Comparison of ENCODE assay signal across 1 cellular context in genomic region chr3:124700880-124701684, GRCh38.
TF ChIP-seq lines count a peak whose summit lies in the region.

No MANE protein-coding gene starts in this region.

TF ChIP-seq in HepG2, 621 proteins besides CTCF, POLR2A, EP300 and RAD21 (continues in another document):
- TF ChIP-seq ZNF160 (CRISPR knock-in tag; IDR thresholded peaks at IDR 0.05), result 0 out of 2 replicates have a peak, but pooled peaks have one; percentile 51
- peak; percentile 61; the same call in 1 of the 2 replicates for TF ChIP-seq KDM4B (CRISPR knock-in tag; IDR thresholded peaks at IDR 0.05)
- TF ChIP-seq CCAR2 (optimal IDR thresholded peaks at IDR 0.05; ENCODE audit: low read depth, low read length), result no peak
- peak; percentile 79 for TF ChIP-seq YEATS4 (CRISPR knock-in tag; IDR thresholded peaks at IDR 0.05; ENCODE audit: borderline replicate concordance)
- TF ChIP-seq CERS6 (CRISPR knock-in tag; IDR thresholded peaks at IDR 0.05), result no peak
- TF ChIP-seq ZNF569 (CRISPR knock-in tag; IDR thresholded peaks at IDR 0.05; ENCODE audit: borderline replicate concordance), result no peak
- TF ChIP-seq DR1 (CRISPR knock-in tag; IDR thresholded peaks at IDR 0.05), result no peak
- TF ChIP-seq, protein P1, sequence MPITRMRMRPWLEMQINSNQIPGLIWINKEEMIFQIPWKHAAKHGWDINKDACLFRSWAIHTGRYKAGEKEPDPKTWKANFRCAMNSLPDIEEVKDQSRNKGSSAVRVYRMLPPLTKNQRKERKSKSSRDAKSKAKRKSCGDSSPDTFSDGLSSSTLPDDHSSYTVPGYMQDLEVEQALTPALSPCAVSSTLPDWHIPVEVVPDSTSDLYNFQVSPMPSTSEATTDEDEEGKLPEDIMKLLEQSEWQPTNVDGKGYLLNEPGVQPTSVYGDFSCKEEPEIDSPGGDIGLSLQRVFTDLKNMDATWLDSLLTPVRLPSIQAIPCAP (CRISPR knock-in tag; IDR thresholded peaks at IDR 0.05; ENCODE audit: low read depth), result no peak
- TF ChIP-seq RBM22 (optimal IDR thresholded peaks at IDR 0.05; ENCODE audit: low read length), result no peak
- TF ChIP-seq MIER2 (CRISPR knock-in tag; IDR thresholded peaks at IDR 0.05), result peak; percentile 64; the same call in 1 of the 2 replicates
- TF ChIP-seq CSRNP2 (CRISPR knock-in tag; conservative IDR thresholded peaks at IDR 0.05; ENCODE audit: low read depth), result no peak
- TF ChIP-seq ZNF784 (CRISPR knock-in tag; IDR thresholded peaks at IDR 0.05; ENCODE audit: borderline replicate concordance), result peak; percentile 83; the same call in 1 of the 2 replicates
- TF ChIP-seq, protein P2, sequence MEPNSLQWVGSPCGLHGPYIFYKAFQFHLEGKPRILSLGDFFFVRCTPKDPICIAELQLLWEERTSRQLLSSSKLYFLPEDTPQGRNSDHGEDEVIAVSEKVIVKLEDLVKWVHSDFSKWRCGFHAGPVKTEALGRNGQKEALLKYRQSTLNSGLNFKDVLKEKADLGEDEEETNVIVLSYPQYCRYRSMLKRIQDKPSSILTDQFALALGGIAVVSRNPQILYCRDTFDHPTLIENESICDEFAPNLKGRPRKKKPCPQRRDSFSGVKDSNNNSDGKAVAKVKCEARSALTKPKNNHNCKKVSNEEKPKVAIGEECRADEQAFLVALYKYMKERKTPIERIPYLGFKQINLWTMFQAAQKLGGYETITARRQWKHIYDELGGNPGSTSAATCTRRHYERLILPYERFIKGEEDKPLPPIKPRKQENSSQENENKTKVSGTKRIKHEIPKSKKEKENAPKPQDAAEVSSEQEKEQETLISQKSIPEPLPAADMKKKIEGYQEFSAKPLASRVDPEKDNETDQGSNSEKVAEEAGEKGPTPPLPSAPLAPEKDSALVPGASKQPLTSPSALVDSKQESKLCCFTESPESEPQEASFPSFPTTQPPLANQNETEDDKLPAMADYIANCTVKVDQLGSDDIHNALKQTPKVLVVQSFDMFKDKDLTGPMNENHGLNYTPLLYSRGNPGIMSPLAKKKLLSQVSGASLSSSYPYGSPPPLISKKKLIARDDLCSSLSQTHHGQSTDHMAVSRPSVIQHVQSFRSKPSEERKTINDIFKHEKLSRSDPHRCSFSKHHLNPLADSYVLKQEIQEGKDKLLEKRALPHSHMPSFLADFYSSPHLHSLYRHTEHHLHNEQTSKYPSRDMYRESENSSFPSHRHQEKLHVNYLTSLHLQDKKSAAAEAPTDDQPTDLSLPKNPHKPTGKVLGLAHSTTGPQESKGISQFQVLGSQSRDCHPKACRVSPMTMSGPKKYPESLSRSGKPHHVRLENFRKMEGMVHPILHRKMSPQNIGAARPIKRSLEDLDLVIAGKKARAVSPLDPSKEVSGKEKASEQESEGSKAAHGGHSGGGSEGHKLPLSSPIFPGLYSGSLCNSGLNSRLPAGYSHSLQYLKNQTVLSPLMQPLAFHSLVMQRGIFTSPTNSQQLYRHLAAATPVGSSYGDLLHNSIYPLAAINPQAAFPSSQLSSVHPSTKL (CRISPR knock-in tag; IDR thresholded peaks at IDR 0.05), result peak; percentile 98
- TF ChIP-seq ZNF180 (CRISPR knock-in tag; IDR thresholded peaks at IDR 0.05; ENCODE audit: borderline replicate concordance, low read depth), result no peak
- TF ChIP-seq REPIN1 (CRISPR knock-in tag; IDR thresholded peaks at IDR 0.05; ENCODE audit: borderline replicate concordance, low read depth), result no peak
- TF ChIP-seq ZNF260 (CRISPR knock-in tag; IDR thresholded peaks at IDR 0.05; ENCODE audit: borderline replicate concordance, low read depth), result no peak
- TF ChIP-seq ZNF598 (CRISPR knock-in tag; IDR thresholded peaks at IDR 0.05; ENCODE audit: borderline replicate concordance), result peak; percentile 56; the same call in 1 of the 2 replicates
- TF ChIP-seq ZNF713 (CRISPR knock-in tag; IDR thresholded peaks at IDR 0.05), result no peak
- no peak for TF ChIP-seq POLR2AphosphoS2 (IDR thresholded peaks at IDR 0.05; ENCODE audit: low read depth, low read length)
- no peak for TF ChIP-seq NONO (IDR thresholded peaks at IDR 0.05)
- peak; percentile 85 for TF ChIP-seq NONO (CRISPR knock-in tag; conservative IDR thresholded peaks at IDR 0.05)
- peak; percentile 84 for TF ChIP-seq CREB1 (IDR thresholded peaks at IDR 0.05)
- peak; percentile 89 for TF ChIP-seq CREB1 (CRISPR knock-in tag; IDR thresholded peaks at IDR 0.05)
- TF ChIP-seq DPF2 (CRISPR knock-in tag; IDR thresholded peaks at IDR 0.05; ENCODE audit: borderline replicate concordance, low read depth), result peak; percentile 96
- no peak for TF ChIP-seq KDM5A (IDR thresholded peaks at IDR 0.05; ENCODE audit: borderline replicate concordance, low read length)
- no peak for TF ChIP-seq ZNF326 (CRISPR knock-in tag; IDR thresholded peaks at IDR 0.05; ENCODE audit: borderline replicate concordance)
- no peak for TF ChIP-seq SMC3 (IDR thresholded peaks at IDR 0.05; ENCODE audit: low read length)
- no peak for TF ChIP-seq GZF1 (CRISPR knock-in tag; IDR thresholded peaks at IDR 0.05)
- no peak for TF ChIP-seq MAF1 (CRISPR knock-in tag; IDR thresholded peaks at IDR 0.05; ENCODE audit: borderline replicate concordance)
- no peak for TF ChIP-seq ZMAT3 (CRISPR knock-in tag; conservative IDR thresholded peaks at IDR 0.05)
- TF ChIP-seq HNRNPL (IDR thresholded peaks at IDR 0.05; ENCODE audit: low read depth, low read length), result no peak
- peak; percentile 36; the same call in 1 of the 2 replicates for TF ChIP-seq FOXP1 (IDR thresholded peaks at IDR 0.05)
- TF ChIP-seq FOXP1 (CRISPR knock-in tag; IDR thresholded peaks at IDR 0.05), result peak; percentile 90
- peak; percentile 65; the same call in 1 of the 2 replicates for TF ChIP-seq TBX3 (IDR thresholded peaks at IDR 0.05; ENCODE audit: borderline replicate concordance)
- peak; percentile 74; the same call in 1 of the 2 replicates for TF ChIP-seq ZMYM3 (CRISPR knock-in tag; IDR thresholded peaks at IDR 0.05)
- peak; percentile 91 for TF ChIP-seq SOX5 (CRISPR knock-in tag; IDR thresholded peaks at IDR 0.05; ENCODE audit: borderline replicate concordance)
- TF ChIP-seq RBM39 (IDR thresholded peaks at IDR 0.05; ENCODE audit: low read depth, low read length, poor library complexity, severe bottlenecking), result no peak
- peak; percentile 84; the same call in 1 of the 2 replicates for TF ChIP-seq ZNF691 (CRISPR knock-in tag; IDR thresholded peaks at IDR 0.05; ENCODE audit: borderline replicate concordance, low read depth)
- TF ChIP-seq SP5 (CRISPR knock-in tag; IDR thresholded peaks at IDR 0.05; ENCODE audit: borderline replicate concordance, low read depth), result peak; percentile 70
- peak; percentile 100 for TF ChIP-seq SALL1 (CRISPR knock-in tag; IDR thresholded peaks at IDR 0.05)
- no peak for TF ChIP-seq ZNF446 (CRISPR knock-in tag; IDR thresholded peaks at IDR 0.05)
- TF ChIP-seq ZNF121 (CRISPR knock-in tag; IDR thresholded peaks at IDR 0.05), result 0 out of 2 replicates have a peak, but pooled peaks have one; percentile 20
- TF ChIP-seq, protein P3, sequence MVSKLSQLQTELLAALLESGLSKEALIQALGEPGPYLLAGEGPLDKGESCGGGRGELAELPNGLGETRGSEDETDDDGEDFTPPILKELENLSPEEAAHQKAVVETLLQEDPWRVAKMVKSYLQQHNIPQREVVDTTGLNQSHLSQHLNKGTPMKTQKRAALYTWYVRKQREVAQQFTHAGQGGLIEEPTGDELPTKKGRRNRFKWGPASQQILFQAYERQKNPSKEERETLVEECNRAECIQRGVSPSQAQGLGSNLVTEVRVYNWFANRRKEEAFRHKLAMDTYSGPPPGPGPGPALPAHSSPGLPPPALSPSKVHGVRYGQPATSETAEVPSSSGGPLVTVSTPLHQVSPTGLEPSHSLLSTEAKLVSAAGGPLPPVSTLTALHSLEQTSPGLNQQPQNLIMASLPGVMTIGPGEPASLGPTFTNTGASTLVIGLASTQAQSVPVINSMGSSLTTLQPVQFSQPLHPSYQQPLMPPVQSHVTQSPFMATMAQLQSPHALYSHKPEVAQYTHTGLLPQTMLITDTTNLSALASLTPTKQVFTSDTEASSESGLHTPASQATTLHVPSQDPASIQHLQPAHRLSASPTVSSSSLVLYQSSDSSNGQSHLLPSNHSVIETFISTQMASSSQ (IDR thresholded peaks at IDR 0.05; ENCODE audit: low read depth), result peak; percentile 73
- TF ChIP-seq, protein P3 (CRISPR knock-in tag; IDR thresholded peaks at IDR 0.05; ENCODE audit: borderline replicate concordance), result peak; percentile 86
- TF ChIP-seq YEATS2 (CRISPR knock-in tag; IDR thresholded peaks at IDR 0.05; ENCODE audit: borderline replicate concordance), result peak; percentile 84; the same call in 1 of the 2 replicates
- TF ChIP-seq SMYD3 (CRISPR knock-in tag; IDR thresholded peaks at IDR 0.05), result no peak
- no peak for TF ChIP-seq REXO4 (CRISPR knock-in tag; IDR thresholded peaks at IDR 0.05; ENCODE audit: borderline replicate concordance)
- TF ChIP-seq, protein P4, sequence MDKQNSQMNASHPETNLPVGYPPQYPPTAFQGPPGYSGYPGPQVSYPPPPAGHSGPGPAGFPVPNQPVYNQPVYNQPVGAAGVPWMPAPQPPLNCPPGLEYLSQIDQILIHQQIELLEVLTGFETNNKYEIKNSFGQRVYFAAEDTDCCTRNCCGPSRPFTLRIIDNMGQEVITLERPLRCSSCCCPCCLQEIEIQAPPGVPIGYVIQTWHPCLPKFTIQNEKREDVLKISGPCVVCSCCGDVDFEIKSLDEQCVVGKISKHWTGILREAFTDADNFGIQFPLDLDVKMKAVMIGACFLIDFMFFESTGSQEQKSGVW (CRISPR knock-in tag; IDR thresholded peaks at IDR 0.05; ENCODE audit: borderline replicate concordance), result no peak
- no peak for TF ChIP-seq ZNF367 (CRISPR knock-in tag; IDR thresholded peaks at IDR 0.05; ENCODE audit: borderline replicate concordance)
- TF ChIP-seq ZFP82 (CRISPR knock-in tag; IDR thresholded peaks at IDR 0.05; ENCODE audit: borderline replicate concordance), result no peak
- TF ChIP-seq, protein P5, sequence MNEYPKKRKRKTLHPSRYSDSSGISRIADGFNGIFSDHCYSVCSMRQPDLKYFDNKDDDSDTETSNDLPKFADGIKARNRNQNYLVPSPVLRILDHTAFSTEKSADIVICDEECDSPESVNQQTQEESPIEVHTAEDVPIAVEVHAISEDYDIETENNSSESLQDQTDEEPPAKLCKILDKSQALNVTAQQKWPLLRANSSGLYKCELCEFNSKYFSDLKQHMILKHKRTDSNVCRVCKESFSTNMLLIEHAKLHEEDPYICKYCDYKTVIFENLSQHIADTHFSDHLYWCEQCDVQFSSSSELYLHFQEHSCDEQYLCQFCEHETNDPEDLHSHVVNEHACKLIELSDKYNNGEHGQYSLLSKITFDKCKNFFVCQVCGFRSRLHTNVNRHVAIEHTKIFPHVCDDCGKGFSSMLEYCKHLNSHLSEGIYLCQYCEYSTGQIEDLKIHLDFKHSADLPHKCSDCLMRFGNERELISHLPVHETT (CRISPR knock-in tag; conservative IDR thresholded peaks at IDR 0.05), result no peak
